ENCODE assay signal across 2 cellular contexts in genomic region chr21:41552254-41552653, GRCh38.
A peak's percentile ranks its signal among the peaks of the same experiment; 100 is the strongest.
TF ChIP-seq lines count a peak whose summit lies in the region.

No MANE protein-coding gene starts in this region.

TF ChIP-seq in HepG2, 621 proteins besides CTCF, POLR2A, EP300 and RAD21:
- TF ChIP-seq CEBPB (IDR thresholded peaks at IDR 0.05; ENCODE audit: borderline replicate concordance, low read depth, low read length) (peak; percentile 49; the same call in 1 of the 2 replicates), REXO4 (CRISPR knock-in tag; IDR thresholded peaks at IDR 0.05; ENCODE audit: borderline replicate concordance) (no peak), ZNF468 (CRISPR knock-in tag; IDR thresholded peaks at IDR 0.05) (no peak)

TF ChIP-seq in K562, 482 proteins besides CTCF, POLR2A, EP300 and RAD21:
- TF ChIP-seq CEBPB (tag; IDR thresholded peaks at IDR 0.05): peak; percentile 58
- TF ChIP-seq USF1 (CRISPR knock-in tag; IDR thresholded peaks at IDR 0.05): no peak
